In the genomic region with DNA sequence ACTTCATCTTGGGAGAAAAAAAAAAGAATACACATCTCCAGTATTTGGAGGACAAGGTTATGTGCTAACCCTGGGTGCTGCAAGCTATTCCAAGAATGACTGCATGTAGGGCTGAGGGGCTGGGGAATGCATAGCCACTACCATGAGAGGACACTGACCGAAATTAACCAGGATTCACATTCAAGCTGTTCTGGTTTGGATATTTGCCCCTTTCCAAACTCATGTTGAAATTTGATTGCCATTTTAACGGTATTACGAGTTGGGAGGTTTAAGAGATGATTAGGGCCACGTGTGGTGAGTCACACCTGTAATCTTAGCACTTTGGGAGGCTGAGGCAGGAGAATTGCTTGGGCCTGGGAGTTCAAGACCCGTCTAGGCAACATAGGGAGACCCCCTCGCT, we compare ENCODE assay signal across 20 cellular contexts. TPM values are rescaled to one million over a fixed set of nuclear protein-coding genes. Genes with fewer than 3 reads are reported as not detected.
DNase-seq lines count a peak whose midpoint lies in the region; ATAC-seq and TF ChIP-seq lines count a peak whose summit lies in the region.
"Had no signal": no experiment of that assay in that cellular context is flagged by ENCODE, and none has a peak within 500 bp of the region (broad histone marks: within the 10 kb centered on the region; RNA-seq: fewer than 3 reads in every experiment).

No MANE protein-coding gene starts in this region.

- no peak overlapping the region for H3K4ac ChIP-seq in IMR-90 (ENCODE audit: low read depth, low read length)

- H3K9me3 ChIP-seq in IMR-90 (ENCODE audit: control insufficient read depth, insufficient read depth, low read length), result peaks cover 6% of the 10 kb centered on the region

- no peak overlapping the region for H4K5ac ChIP-seq in IMR-90 (ENCODE audit: low read depth, low read length)

- H3K4me3 ChIP-seq in AG10803 (ENCODE audit: low read length) (no peak overlapping the region), IMR-90 (ENCODE audit: insufficient read depth, low read depth, low read length) (no peak overlapping the region), fibroblast of villous mesenchyme (ENCODE audit: low read depth, low read length) (no peak overlapping the region), brain microvascular endothelial cell (ENCODE audit: low read depth, low read length) (no peak overlapping the region), H7 (ENCODE audit: insufficient read depth, low read depth, low read length) (no peak overlapping the region)
- H3K4me3 ChIP-seq: A549, BLaER1 had no signal

- no peak overlapping the region for H3K27ac ChIP-seq in IMR-90 (ENCODE audit: insufficient read depth, low read length)
- no peak overlapping the region for H3K27ac ChIP-seq in brain microvascular endothelial cell
- H3K27ac ChIP-seq: A549, BLaER1, C4-2B had no signal

- H4K20me1 ChIP-seq in IMR-90 (ENCODE audit: insufficient read depth, low read length), result no peaks in the 10 kb centered on the region
- H4K20me1 ChIP-seq: BLaER1 had no signal

- no peak for TF ChIP-seq POLR2A in IMR-90 (IDR thresholded peaks at IDR 0.05; ENCODE audit: low read depth, low read length)

- no peak overlapping the region for H4K8ac ChIP-seq in IMR-90 (ENCODE audit: low read depth in 2 of 2, low read length in 2 of 2)

- POLR2A ChIA-PET in IMR-90 (lab: Charles Lee; ENCODE audit: unreplicated experiment), result no interaction called here

- ATAC-seq in IMR-90 (ENCODE audit: low read depth), result no peak
- ATAC-seq: A549; CD8-positive, alpha-beta T cell; HCT116 had no signal

- peak overlapping the region; percentile 31; the same call in 1 of the 2 replicates for H2BK120ac ChIP-seq in IMR-90 (ENCODE audit: low read depth, low read length)

- H3K79me1 ChIP-seq in IMR-90 (ENCODE audit: low read depth in 1 of 2, low read length in 2 of 2), result peaks cover 0 to under 1% of the 10 kb centered on the region in 2 experiments; a peak in 1 of 4 replicates

- H2BK5ac ChIP-seq in IMR-90 (ENCODE audit: low read depth, low read length, poor library complexity, severe bottlenecking), result no peak overlapping the region

- H2BK20ac ChIP-seq in IMR-90 (ENCODE audit: low read depth, low read length), result 0 out of 2 replicates have a peak overlapping the region, but pooled peaks have one; percentile 9

- no peak for TF ChIP-seq CTCF in AG10803 (conservative IDR thresholded peaks at IDR 0.05; ENCODE audit: low read length)
- no peak for TF ChIP-seq CTCF in IMR-90 (conservative IDR thresholded peaks at IDR 0.05; ENCODE audit: low read depth, low read length)
- no peak for TF ChIP-seq CTCF in fibroblast of villous mesenchyme (IDR thresholded peaks at IDR 0.05; ENCODE audit: insufficient read depth, low read depth, low read length)
- TF ChIP-seq CTCF in brain microvascular endothelial cell (IDR thresholded peaks at IDR 0.05; ENCODE audit: low read depth, low read length, missing control alignments), result no peak
- TF ChIP-seq CTCF in GM20000 (IDR thresholded peaks at IDR 0.05; ENCODE audit: extremely low read depth, missing control alignments), result no peak

- 80% methylated on average over 2 of the region's 6 CpGs; no CpG with 5 or more reads in 1 of the 2 experiments for WGBS in IMR-90 (ENCODE audit: extremely low coverage in 2 of 2, insufficient read length in 1 of 2), 2 experiments

- no peak overlapping the region for H3K56ac ChIP-seq in IMR-90 (ENCODE audit: extremely low read depth, insufficient read depth, low read length)

- H3K4me2 ChIP-seq in IMR-90 (ENCODE audit: low read depth, low read length), result no peak overlapping the region
- H3K4me2 ChIP-seq: A549, BLaER1 had no signal

- H2AK9ac ChIP-seq in IMR-90 (replicated peaks; ENCODE audit: low read depth, low read length, poor library complexity), result no peak overlapping the region

- CTCF ChIA-PET in IMR-90 (lab: Yijun Ruan, JAX), result interaction anchor here (0.6 kb wide), 1 partner anchor 15 kb away, joined by 4 read pairs; no protein-coding TSS in a partner anchor

- intact Hi-C loops in IMR-90 (cut with micrococcal nuclease), result no loop called here

- no peak for TF ChIP-seq RAD21 in IMR-90 (IDR thresholded peaks at IDR 0.05; ENCODE audit: low read length)

- no peak overlapping the region for H3K23ac ChIP-seq in IMR-90 (ENCODE audit: low read depth, low read length)

- dilution Hi-C loops in IMR-90 (cut with HindIII; ENCODE audit: low sequenced_read_pairs, unreplicated experiment), result no loop called here

- no peak overlapping the region for H3K9ac ChIP-seq in IMR-90 (ENCODE audit: low read depth, low read length)
- H3K9ac ChIP-seq: BLaER1 had no signal

- no TSS peak for BruUV-seq in IMR-90 (replicated peaks; lab: Mats Ljungman, UMichigan)

- H3K36me3 ChIP-seq in IMR-90 (ENCODE audit: control insufficient read depth, insufficient read depth, low read length), result no peaks in the 10 kb centered on the region
- no peaks in the 10 kb centered on the region for H3K36me3 ChIP-seq in brain microvascular endothelial cell (replicated peaks)
- no peaks in the 10 kb centered on the region for H3K36me3 ChIP-seq in H7 (replicated peaks; ENCODE audit: control insufficient read depth, insufficient read depth, low read length)
- H3K36me3 ChIP-seq: BLaER1 had no signal

- 0 out of 2 replicates have a peak, but pooled peaks cover under 1% of the 10 kb centered on the region for H3K9me1 ChIP-seq in IMR-90 (ENCODE audit: insufficient read depth, low read length)

- peaks cover 5% of the 10 kb centered on the region; the same call in 1 of the 2 replicates for H3K4me1 ChIP-seq in IMR-90 (ENCODE audit: control insufficient read depth, insufficient read depth, low read length)
- H3K4me1 ChIP-seq: BLaER1, Caco-2 had no signal

- H2AK5ac ChIP-seq in IMR-90 (ENCODE audit: low read depth, low read length), result no peak overlapping the region

- H3K27me3 ChIP-seq in IMR-90 (ENCODE audit: control insufficient read depth, insufficient read depth, low read length) (no peaks in the 10 kb centered on the region), brain microvascular endothelial cell (replicated peaks) (no peaks in the 10 kb centered on the region), H7 (ENCODE audit: control insufficient read depth, insufficient read depth, low read length) (no peaks in the 10 kb centered on the region)
- H3K27me3 ChIP-seq: BLaER1 had no signal

- in situ Hi-C loops in IMR-90 (cut with MboI; ENCODE audit: low sequenced_read_pairs) (no loop called here), brain microvascular endothelial cell (cut with HindIII; ENCODE audit: low pct_ligation_motif_present, low sequenced_read_pairs) (no loop called here)

- H3K14ac ChIP-seq in IMR-90 (replicated peaks; ENCODE audit: low read depth, low read length), result no peak overlapping the region

- no peak overlapping the region for H4K91ac ChIP-seq in IMR-90 (ENCODE audit: insufficient read depth, low read depth, low read length)

- no peak overlapping the region for H3K18ac ChIP-seq in IMR-90 (ENCODE audit: low read depth, low read length)

- no peak overlapping the region for H2AFZ ChIP-seq in IMR-90 (replicated peaks; ENCODE audit: low read length, poor library complexity)

- no peak overlapping the region; the same call in 2 of the 3 replicates for H2BK15ac ChIP-seq in IMR-90 (ENCODE audit: low read depth, low read length)

- peak; percentile 46 for DNase-seq in AG10803 (ENCODE audit: low read depth)
- no peak for DNase-seq in IMR-90
- peak; percentile 72 for DNase-seq in fibroblast of villous mesenchyme (ENCODE audit: low read depth)
- no peak for DNase-seq in brain microvascular endothelial cell
- no peak for DNase-seq in H7
- DNase-seq in GM20000 (ENCODE audit: low spot score), result no peak
- no peak for DNase-seq in HuH-7 (ENCODE audit: low spot score)
- DNase-seq: 8988T; ACHN; Caco-2; CD4-positive, CD25-positive, alpha-beta regulatory T cell; CD8-positive, alpha-beta T cell; DMS153; DMS79; GF-D8; H9 had no signal

TF ChIP-seq in IMR-90, 13 proteins besides CTCF, POLR2A, EP300 and RAD21 (continues in another document):
- TF ChIP-seq MXI1 (IDR thresholded peaks at IDR 0.05; ENCODE audit: borderline replicate concordance, low read depth, low read length), result no peak
- TF ChIP-seq FOS (IDR thresholded peaks at IDR 0.05; ENCODE audit: low read depth, low read length), result no peak
- TF ChIP-seq, protein P1, sequence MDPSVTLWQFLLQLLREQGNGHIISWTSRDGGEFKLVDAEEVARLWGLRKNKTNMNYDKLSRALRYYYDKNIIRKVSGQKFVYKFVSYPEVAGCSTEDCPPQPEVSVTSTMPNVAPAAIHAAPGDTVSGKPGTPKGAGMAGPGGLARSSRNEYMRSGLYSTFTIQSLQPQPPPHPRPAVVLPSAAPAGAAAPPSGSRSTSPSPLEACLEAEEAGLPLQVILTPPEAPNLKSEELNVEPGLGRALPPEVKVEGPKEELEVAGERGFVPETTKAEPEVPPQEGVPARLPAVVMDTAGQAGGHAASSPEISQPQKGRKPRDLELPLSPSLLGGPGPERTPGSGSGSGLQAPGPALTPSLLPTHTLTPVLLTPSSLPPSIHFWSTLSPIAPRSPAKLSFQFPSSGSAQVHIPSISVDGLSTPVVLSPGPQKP (IDR thresholded peaks at IDR 0.05; ENCODE audit: borderline replicate concordance, low read depth, low read length), result no peak
- no peak for TF ChIP-seq BHLHE40 (IDR thresholded peaks at IDR 0.05; ENCODE audit: low read depth, low read length)
- TF ChIP-seq CHD1 (IDR thresholded peaks at IDR 0.05; ENCODE audit: low read depth, low read length), result no peak
- no peak for TF ChIP-seq NFE2L2 (IDR thresholded peaks at IDR 0.05; ENCODE audit: low read depth, low read length)
- TF ChIP-seq MAFK (IDR thresholded peaks at IDR 0.05; ENCODE audit: low read depth, low read length), result no peak
- TF ChIP-seq MAZ (IDR thresholded peaks at IDR 0.05; ENCODE audit: borderline replicate concordance, low read depth, low read length), result no peak

RNA-seq across cellular contexts. Expression of gene MARK3, which starts 18.5 kb away (rescaled TPM):
- total RNA-seq in IMR-90 (2012; rRNA removed) (80.5 and 88.0 TPM in 2 replicates), fibroblast of villous mesenchyme (79.2 and 108 TPM in 2 replicates)
- 72.8 and 78.5 TPM in 2 replicates for polyA plus RNA-seq in IMR-90 (2012; rRNA removed)
- polyA plus RNA-seq in IMR-90 (2012; cell fraction: cytosol; rRNA removed), result 34.2 and 35.5 TPM in 2 replicates
- polyA plus RNA-seq in IMR-90 (2012; cell fraction: nucleus; rRNA removed; ENCODE audit: low replicate concordance), result 156 and 427 TPM in 2 replicates
- 66.0 and 66.8 TPM in 2 replicates for total RNA-seq in H7 (2014; rRNA removed; shearing (Covaris generic))

RNA-seq across cellular contexts. Expression of gene EIF5, which starts 32.7 kb away (rescaled TPM):
- total RNA-seq in IMR-90 (2012; rRNA removed), result 163 and 241 TPM in 2 replicates
- 163 and 181 TPM in 2 replicates for polyA plus RNA-seq in IMR-90 (2012; rRNA removed)
- 141 and 165 TPM in 2 replicates for polyA plus RNA-seq in IMR-90 (2012; cell fraction: cytosol; rRNA removed)
- polyA plus RNA-seq in IMR-90 (2012; cell fraction: nucleus; rRNA removed; ENCODE audit: low replicate concordance), result 111 and 312 TPM in 2 replicates
- 122 and 124 TPM in 2 replicates for total RNA-seq in fibroblast of villous mesenchyme
- total RNA-seq in H7 (2014; rRNA removed; shearing (Covaris generic)), result 165 and 167 TPM in 2 replicates

Comparison
In these comparisons a context has a peak if more than half of its experiments do, and no peak if none do; other contexts are left out.
1. DNase-seq: peak in AG10803 (single experiment) and fibroblast of villous mesenchyme (single experiment); none in IMR-90 (single experiment), brain microvascular endothelial cell (single experiment), H7 (single experiment), GM20000 (single experiment) and HuH-7 (single experiment).